In genomic region chr5:149608936-149609502, GRCh38 we compare ENCODE assay signal across 1 cellular context.
TF ChIP-seq lines count a peak whose summit lies in the region.

No MANE protein-coding gene starts in this region.

TF ChIP-seq in A549, 52 proteins besides CTCF, POLR2A, EP300 and RAD21:
- TF ChIP-seq CEBPB (IDR thresholded peaks at IDR 0.05) (peak in 1 of 2 experiments; percentile 29; a peak in 1 of 4 replicates), MAFK (IDR thresholded peaks at IDR 0.05; ENCODE audit: partially characterized antibody) (no peak)
